In genomic region chr1:40338745-40339419, GRCh38 we compare ENCODE assay signal across 7 cellular contexts. TPM values are rescaled to one million over a fixed set of nuclear protein-coding genes. Genes with fewer than 3 reads are reported as not detected.
DNase-seq lines count a peak whose midpoint lies in the region; ATAC-seq, FAIRE-seq and TF ChIP-seq lines count a peak whose summit lies in the region.

No MANE protein-coding gene starts in this region.

- peak; percentile 91 for ATAC-seq in Right ventricle myocardium superior (ENCODE audit: poor library complexity)

- no peaks in the 10 kb centered on the region for H3K9me3 Mint-ChIP-seq in activated naive CD8-positive, alpha-beta T cell treated with anti-CD3 and anti-CD28 coated beads for 36 hours
- H3K9me3 Mint-ChIP-seq in type B pancreatic cell, result no peaks in the 10 kb centered on the region

- DNase-seq in GM18507 (ENCODE audit: extremely low spot score, insufficient read length, low read depth), result no peak
- peak; percentile 71 for DNase-seq in NCI-H1436 (lab: John Stamatoyannopoulos, UW)
- DNase-seq in SW480 (ENCODE audit: low spot score), result peak; percentile 67
- DNase-seq in activated naive CD8-positive, alpha-beta T cell treated with anti-CD3 and anti-CD28 coated beads for 36 hours, result peak; percentile 88
- peak; percentile 87 for DNase-seq in Right ventricle myocardium superior
- peak; percentile 92 for DNase-seq in posterior vena cava (ENCODE audit: low spot score)
- peak; percentile 89 for DNase-seq in type B pancreatic cell (ENCODE audit: extremely low spot score, unreplicated experiment)

- peak; percentile 96 for FAIRE-seq in GM18507 (lab: Jason Lieb, UNC)

- intact Hi-C loops in Right ventricle myocardium superior (cut with DNase I), result loop anchor here (2.0 kb wide), 1 partner anchor 194 kb away; no protein-coding TSS in a partner anchor
- intact Hi-C loops in posterior vena cava (cut with DNase I), result loop anchor here (2.0 to 10.0 kb wide), 2 partner anchors 186 to 194 kb away; no protein-coding TSS in a partner anchor

- no peaks in the 10 kb centered on the region for H3K27me3 Mint-ChIP-seq in activated naive CD8-positive, alpha-beta T cell treated with anti-CD3 and anti-CD28 coated beads for 36 hours
- H3K27me3 Mint-ChIP-seq in type B pancreatic cell, result peaks cover 27% of the 10 kb centered on the region

- H3K36me3 Mint-ChIP-seq in activated naive CD8-positive, alpha-beta T cell treated with anti-CD3 and anti-CD28 coated beads for 36 hours, result peaks cover 9% of the 10 kb centered on the region
- no peaks in the 10 kb centered on the region for H3K36me3 Mint-ChIP-seq in type B pancreatic cell

- no peak overlapping the region for H3K27ac Mint-ChIP-seq in activated naive CD8-positive, alpha-beta T cell treated with anti-CD3 and anti-CD28 coated beads for 36 hours
- no peak overlapping the region for H3K27ac Mint-ChIP-seq in type B pancreatic cell

- H3K4me3 Mint-ChIP-seq in activated naive CD8-positive, alpha-beta T cell treated with anti-CD3 and anti-CD28 coated beads for 36 hours, result no peak overlapping the region
- no peak overlapping the region for H3K4me3 Mint-ChIP-seq in type B pancreatic cell

- TF ChIP-seq CTCF in type B pancreatic cell (conservative IDR thresholded peaks at IDR 0.05), result peak; percentile 99

- peaks cover 32% of the 10 kb centered on the region for H3K4me1 Mint-ChIP-seq in activated naive CD8-positive, alpha-beta T cell treated with anti-CD3 and anti-CD28 coated beads for 36 hours
- H3K4me1 Mint-ChIP-seq in type B pancreatic cell (ENCODE audit: unreplicated experiment), result peaks cover 5% of the 10 kb centered on the region

RNA-seq across cellular contexts. Expression of gene COL9A2, which starts 21.8 kb away (rescaled TPM):
- total RNA-seq in activated naive CD8-positive, alpha-beta T cell treated with anti-CD3 and anti-CD28 coated beads for 36 hours, result 1 to 10 TPM; 2.5 to 3.0 TPM
- 0.24 TPM for total RNA-seq in Right ventricle myocardium superior
- 1 to 10 TPM in 1 of 2 donors, under 1 TPM in 1; 0.67 to 3.1 TPM for total RNA-seq in posterior vena cava
- total RNA-seq in type B pancreatic cell (ENCODE audit: low replicate concordance), result 7.7 and 19.8 TPM in 2 replicates

RNA-seq across cellular contexts. Expression of gene SMAP2, which starts 34.6 kb away (rescaled TPM):
- total RNA-seq in activated naive CD8-positive, alpha-beta T cell treated with anti-CD3 and anti-CD28 coated beads for 36 hours, result 100 to 1,000 TPM; 160 to 162 TPM
- total RNA-seq in Right ventricle myocardium superior, result 13.4 TPM
- 10 to 100 TPM; 26.0 to 44.8 TPM for total RNA-seq in posterior vena cava
- 16.8 and 20.9 TPM in 2 replicates for total RNA-seq in type B pancreatic cell (ENCODE audit: low replicate concordance)
